28 cellular contexts compared by ENCODE assay signal in the genomic region with DNA sequence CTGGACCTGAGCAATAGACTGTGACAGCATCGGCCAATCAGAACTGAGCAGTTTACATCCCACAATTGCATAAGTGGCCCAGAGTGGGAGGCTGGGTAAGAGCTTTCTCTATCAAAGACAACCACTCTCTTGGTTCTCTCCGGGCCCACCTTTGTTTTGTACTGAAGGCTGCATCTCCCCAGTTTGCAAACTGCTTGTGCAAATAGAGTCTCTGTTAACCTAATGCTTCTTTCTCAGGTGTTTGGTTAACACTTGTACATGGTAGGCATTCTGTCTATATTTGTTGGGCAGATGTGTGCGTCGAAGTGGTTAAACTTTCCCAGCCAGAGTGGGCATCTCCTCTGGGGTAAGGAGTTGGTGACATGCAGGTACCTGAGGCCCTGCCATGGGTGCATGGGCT.
"Had no signal": no experiment of that assay in that cellular context is flagged by ENCODE, and none has a peak within 500 bp of the region (broad histone marks: within the 10 kb centered on the region; RNA-seq: fewer than 3 reads in every experiment).

No MANE protein-coding gene starts in this region.

- H3K9me3 ChIP-seq: ascending aorta, breast epithelium, colonic mucosa had no signal

- H3K27ac ChIP-seq: ascending aorta, breast epithelium, cardiac muscle cell, colonic mucosa, epithelial cell of prostate had no signal

- H3K27me3 ChIP-seq: ascending aorta, breast epithelium, cardiac muscle cell, colonic mucosa had no signal

- FAIRE-seq: endometrium, endothelial cell of umbilical vein, frontal cortex had no signal

- H3K36me3 ChIP-seq: ascending aorta, breast epithelium, cardiac muscle cell, colonic mucosa had no signal

- H3K4me3 ChIP-seq: ascending aorta, breast epithelium, cardiac muscle cell, colonic mucosa had no signal

- DNase-seq: activated CD4-positive, alpha-beta memory T cell treated with anti-CD3 and anti-CD28 coated beads, Interleukin-2, amount 10 ng/mL, durations not matched to agents 7 days and 5 days; activated CD4-positive, alpha-beta T cell treated with anti-CD3 and anti-CD28 coated beads for 36 hours; activated CD4-positive, alpha-beta T cell treated with anti-CD3 and anti-CD28 coated beads, Interleukin-2, amount 10 ng/mL, durations not matched to agents 7 days and 5 days; activated CD4-positive, alpha-beta T cell treated with anti-CD3 and anti-CD28 coated beads, Interleukin-2, amount 50 U/mL, for 4 hours; activated CD4-positive, CD25-positive, alpha-beta regulatory T cell; activated CD4-positive, CD25-positive, alpha-beta regulatory T cell treated with anti-CD3 and anti-CD28 coated beads, Interleukin-2, amount 50 U/mL, for 72 hours; activated CD8-positive, alpha-beta memory T cell treated with anti-CD3 and anti-CD28 coated beads, Interleukin-2, amount 50 U/mL, for 48 hours; activated gamma-delta T cell; activated naive CD4-positive, alpha-beta T cell; activated naive CD4-positive, alpha-beta T cell treated with anti-CD3 and anti-CD28 coated beads, Interleukin-2, amount 10 ng/mL, durations not matched to agents 7 days and 5 days; activated naive CD8-positive, alpha-beta T cell treated with anti-CD3 and anti-CD28 coated beads, Interleukin-2, amount 10 ng/mL, durations not matched to agents 7 days and 5 days; activated T-cell treated with anti-CD3 and anti-CD28 coated beads for 4 hours; activated T-cell treated with anti-CD3 and anti-CD28 coated beads, Interleukin-2, amount 50 U/mL, for 24 hours; activated T-cell treated with anti-CD3 and anti-CD28 coated beads, Interleukin-2, amount 50 U/mL, for 72 hours; central memory CD4-positive, alpha-beta T cell; cerebellar nuclear complex; colonic mucosa; effector CD8-positive, alpha-beta T cell; foreskin fibroblast; hippocampal formation; T1000 had no signal

- H3K4me1 ChIP-seq: ascending aorta, breast epithelium, colonic mucosa had no signal
